ENCODE assay signal across 1 cellular context in the genomic region with DNA sequence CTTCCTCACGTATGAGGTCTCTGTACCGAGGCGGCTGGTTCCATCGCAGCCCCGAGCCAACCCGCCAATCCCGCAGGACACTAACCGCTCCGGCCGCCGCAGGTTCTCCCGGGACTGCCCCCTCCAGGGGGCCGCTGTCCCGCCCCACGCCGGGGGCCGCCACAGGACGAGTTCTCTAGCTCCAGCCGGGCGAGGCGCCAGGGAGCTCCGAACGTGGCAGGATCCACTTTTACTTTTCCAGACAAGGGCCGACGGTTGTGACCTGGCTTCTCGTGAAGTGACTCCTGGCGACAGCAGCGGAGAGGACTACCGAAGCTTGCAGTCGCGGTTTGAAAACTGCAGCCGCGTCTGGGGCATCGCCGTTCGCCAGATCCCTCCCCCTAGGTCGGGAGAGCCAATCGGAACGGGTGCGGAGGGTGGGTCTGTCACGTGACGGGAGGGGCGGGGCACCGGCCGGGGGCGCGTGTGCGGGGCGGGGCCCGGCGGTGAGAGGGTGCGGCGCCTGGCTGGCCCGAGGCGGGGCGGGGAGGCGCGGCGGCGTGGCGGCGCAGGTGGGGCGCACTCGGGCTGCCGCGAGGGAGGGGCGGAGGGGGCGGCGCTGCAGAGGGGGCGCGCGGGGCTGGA.
TF ChIP-seq lines count a peak whose summit lies in the region.

A gene (minus strand): TSS at position 331 of the 624 bp plus-strand sequence. CDS start 8,195 bp downstream, outside the sequence.

TF ChIP-seq in HepG2, 621 proteins besides CTCF, POLR2A, EP300 and RAD21 (continued from another document and continues in another):
- TF ChIP-seq, protein P1, sequence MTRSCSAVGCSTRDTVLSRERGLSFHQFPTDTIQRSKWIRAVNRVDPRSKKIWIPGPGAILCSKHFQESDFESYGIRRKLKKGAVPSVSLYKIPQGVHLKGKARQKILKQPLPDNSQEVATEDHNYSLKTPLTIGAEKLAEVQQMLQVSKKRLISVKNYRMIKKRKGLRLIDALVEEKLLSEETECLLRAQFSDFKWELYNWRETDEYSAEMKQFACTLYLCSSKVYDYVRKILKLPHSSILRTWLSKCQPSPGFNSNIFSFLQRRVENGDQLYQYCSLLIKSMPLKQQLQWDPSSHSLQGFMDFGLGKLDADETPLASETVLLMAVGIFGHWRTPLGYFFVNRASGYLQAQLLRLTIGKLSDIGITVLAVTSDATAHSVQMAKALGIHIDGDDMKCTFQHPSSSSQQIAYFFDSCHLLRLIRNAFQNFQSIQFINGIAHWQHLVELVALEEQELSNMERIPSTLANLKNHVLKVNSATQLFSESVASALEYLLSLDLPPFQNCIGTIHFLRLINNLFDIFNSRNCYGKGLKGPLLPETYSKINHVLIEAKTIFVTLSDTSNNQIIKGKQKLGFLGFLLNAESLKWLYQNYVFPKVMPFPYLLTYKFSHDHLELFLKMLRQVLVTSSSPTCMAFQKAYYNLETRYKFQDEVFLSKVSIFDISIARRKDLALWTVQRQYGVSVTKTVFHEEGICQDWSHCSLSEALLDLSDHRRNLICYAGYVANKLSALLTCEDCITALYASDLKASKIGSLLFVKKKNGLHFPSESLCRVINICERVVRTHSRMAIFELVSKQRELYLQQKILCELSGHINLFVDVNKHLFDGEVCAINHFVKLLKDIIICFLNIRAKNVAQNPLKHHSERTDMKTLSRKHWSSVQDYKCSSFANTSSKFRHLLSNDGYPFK (CRISPR knock-in tag; IDR thresholded peaks at IDR 0.05; ENCODE audit: borderline replicate concordance): peak; percentile 47; the same call in 1 of the 2 replicates
- no peak for TF ChIP-seq ZNF660 (CRISPR knock-in tag; IDR thresholded peaks at IDR 0.05; ENCODE audit: borderline replicate concordance, low read depth)
- TF ChIP-seq, protein P2, sequence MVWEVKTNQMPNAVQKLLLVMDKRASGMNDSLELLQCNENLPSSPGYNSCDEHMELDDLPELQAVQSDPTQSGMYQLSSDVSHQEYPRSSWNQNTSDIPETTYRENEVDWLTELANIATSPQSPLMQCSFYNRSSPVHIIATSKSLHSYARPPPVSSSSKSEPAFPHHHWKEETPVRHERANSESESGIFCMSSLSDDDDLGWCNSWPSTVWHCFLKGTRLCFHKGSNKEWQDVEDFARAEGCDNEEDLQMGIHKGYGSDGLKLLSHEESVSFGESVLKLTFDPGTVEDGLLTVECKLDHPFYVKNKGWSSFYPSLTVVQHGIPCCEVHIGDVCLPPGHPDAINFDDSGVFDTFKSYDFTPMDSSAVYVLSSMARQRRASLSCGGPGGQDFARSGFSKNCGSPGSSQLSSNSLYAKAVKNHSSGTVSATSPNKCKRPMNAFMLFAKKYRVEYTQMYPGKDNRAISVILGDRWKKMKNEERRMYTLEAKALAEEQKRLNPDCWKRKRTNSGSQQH (CRISPR knock-in tag; IDR thresholded peaks at IDR 0.05; ENCODE audit: low read depth): peak; percentile 62; the same call in 1 of the 2 replicates
- TF ChIP-seq JUNB (CRISPR knock-in tag; IDR thresholded peaks at IDR 0.05; ENCODE audit: borderline replicate concordance): no peak
- peak; percentile 44; the same call in 1 of the 2 replicates for TF ChIP-seq RBFOX2 (IDR thresholded peaks at IDR 0.05; ENCODE audit: low read depth, low read length)
- no peak for TF ChIP-seq ZNF225 (CRISPR knock-in tag; IDR thresholded peaks at IDR 0.05)
- TF ChIP-seq AHR (CRISPR knock-in tag; IDR thresholded peaks at IDR 0.05): 0 out of 2 replicates have a peak, but pooled peaks have one; percentile 11
- TF ChIP-seq, protein P3, sequence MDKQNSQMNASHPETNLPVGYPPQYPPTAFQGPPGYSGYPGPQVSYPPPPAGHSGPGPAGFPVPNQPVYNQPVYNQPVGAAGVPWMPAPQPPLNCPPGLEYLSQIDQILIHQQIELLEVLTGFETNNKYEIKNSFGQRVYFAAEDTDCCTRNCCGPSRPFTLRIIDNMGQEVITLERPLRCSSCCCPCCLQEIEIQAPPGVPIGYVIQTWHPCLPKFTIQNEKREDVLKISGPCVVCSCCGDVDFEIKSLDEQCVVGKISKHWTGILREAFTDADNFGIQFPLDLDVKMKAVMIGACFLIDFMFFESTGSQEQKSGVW (CRISPR knock-in tag; IDR thresholded peaks at IDR 0.05; ENCODE audit: borderline replicate concordance): no peak
- TF ChIP-seq RXRB (CRISPR knock-in tag; IDR thresholded peaks at IDR 0.05; ENCODE audit: borderline replicate concordance): 0 out of 2 replicates have a peak, but pooled peaks have one; percentile 18
- TF ChIP-seq ZNF720 (CRISPR knock-in tag; IDR thresholded peaks at IDR 0.05): no peak
- no peak for TF ChIP-seq ATF7 (IDR thresholded peaks at IDR 0.05)
- no peak for TF ChIP-seq ATF7 (CRISPR knock-in tag; IDR thresholded peaks at IDR 0.05)
- TF ChIP-seq ZNF572 (CRISPR knock-in tag; IDR thresholded peaks at IDR 0.05): 0 out of 2 replicates have a peak, but pooled peaks have one; percentile 67
- no peak; the same call in 1 of the 2 replicates for TF ChIP-seq NCOA1 (CRISPR knock-in tag; IDR thresholded peaks at IDR 0.05)
- TF ChIP-seq, protein P4, sequence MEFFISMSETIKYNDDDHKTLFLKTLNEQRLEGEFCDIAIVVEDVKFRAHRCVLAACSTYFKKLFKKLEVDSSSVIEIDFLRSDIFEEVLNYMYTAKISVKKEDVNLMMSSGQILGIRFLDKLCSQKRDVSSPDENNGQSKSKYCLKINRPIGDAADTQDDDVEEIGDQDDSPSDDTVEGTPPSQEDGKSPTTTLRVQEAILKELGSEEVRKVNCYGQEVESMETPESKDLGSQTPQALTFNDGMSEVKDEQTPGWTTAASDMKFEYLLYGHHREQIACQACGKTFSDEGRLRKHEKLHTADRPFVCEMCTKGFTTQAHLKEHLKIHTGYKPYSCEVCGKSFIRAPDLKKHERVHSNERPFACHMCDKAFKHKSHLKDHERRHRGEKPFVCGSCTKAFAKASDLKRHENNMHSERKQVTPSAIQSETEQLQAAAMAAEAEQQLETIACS (CRISPR knock-in tag; IDR thresholded peaks at IDR 0.05): no peak; the same call in 1 of the 2 replicates
- no peak for TF ChIP-seq NFE2L1 (CRISPR knock-in tag; IDR thresholded peaks at IDR 0.05; ENCODE audit: borderline replicate concordance)
- TF ChIP-seq, protein P5, sequence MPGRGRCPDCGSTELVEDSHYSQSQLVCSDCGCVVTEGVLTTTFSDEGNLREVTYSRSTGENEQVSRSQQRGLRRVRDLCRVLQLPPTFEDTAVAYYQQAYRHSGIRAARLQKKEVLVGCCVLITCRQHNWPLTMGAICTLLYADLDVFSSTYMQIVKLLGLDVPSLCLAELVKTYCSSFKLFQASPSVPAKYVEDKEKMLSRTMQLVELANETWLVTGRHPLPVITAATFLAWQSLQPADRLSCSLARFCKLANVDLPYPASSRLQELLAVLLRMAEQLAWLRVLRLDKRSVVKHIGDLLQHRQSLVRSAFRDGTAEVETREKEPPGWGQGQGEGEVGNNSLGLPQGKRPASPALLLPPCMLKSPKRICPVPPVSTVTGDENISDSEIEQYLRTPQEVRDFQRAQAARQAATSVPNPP (CRISPR knock-in tag; IDR thresholded peaks at IDR 0.05): no peak
- no peak for TF ChIP-seq MIER2 (CRISPR knock-in tag; IDR thresholded peaks at IDR 0.05)
- TF ChIP-seq ZNF543 (CRISPR knock-in tag; IDR thresholded peaks at IDR 0.05): no peak
- peak; percentile 22; the same call in 1 of the 2 replicates for TF ChIP-seq HOXA3 (CRISPR knock-in tag; IDR thresholded peaks at IDR 0.05)
- TF ChIP-seq, protein P6, sequence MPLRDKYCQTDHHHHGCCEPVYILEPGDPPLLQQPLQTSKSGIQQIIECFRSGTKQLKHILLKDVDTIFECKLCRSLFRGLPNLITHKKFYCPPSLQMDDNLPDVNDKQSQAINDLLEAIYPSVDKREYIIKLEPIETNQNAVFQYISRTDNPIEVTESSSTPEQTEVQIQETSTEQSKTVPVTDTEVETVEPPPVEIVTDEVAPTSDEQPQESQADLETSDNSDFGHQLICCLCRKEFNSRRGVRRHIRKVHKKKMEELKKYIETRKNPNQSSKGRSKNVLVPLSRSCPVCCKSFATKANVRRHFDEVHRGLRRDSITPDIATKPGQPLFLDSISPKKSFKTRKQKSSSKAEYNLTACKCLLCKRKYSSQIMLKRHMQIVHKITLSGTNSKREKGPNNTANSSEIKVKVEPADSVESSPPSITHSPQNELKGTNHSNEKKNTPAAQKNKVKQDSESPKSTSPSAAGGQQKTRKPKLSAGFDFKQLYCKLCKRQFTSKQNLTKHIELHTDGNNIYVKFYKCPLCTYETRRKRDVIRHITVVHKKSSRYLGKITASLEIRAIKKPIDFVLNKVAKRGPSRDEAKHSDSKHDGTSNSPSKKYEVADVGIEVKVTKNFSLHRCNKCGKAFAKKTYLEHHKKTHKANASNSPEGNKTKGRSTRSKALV (CRISPR knock-in tag; IDR thresholded peaks at IDR 0.05): peak; percentile 76; the same call in 1 of the 2 replicates
- TF ChIP-seq ZNF550 (CRISPR knock-in tag; IDR thresholded peaks at IDR 0.05; ENCODE audit: borderline replicate concordance): no peak
- TF ChIP-seq, protein P7, sequence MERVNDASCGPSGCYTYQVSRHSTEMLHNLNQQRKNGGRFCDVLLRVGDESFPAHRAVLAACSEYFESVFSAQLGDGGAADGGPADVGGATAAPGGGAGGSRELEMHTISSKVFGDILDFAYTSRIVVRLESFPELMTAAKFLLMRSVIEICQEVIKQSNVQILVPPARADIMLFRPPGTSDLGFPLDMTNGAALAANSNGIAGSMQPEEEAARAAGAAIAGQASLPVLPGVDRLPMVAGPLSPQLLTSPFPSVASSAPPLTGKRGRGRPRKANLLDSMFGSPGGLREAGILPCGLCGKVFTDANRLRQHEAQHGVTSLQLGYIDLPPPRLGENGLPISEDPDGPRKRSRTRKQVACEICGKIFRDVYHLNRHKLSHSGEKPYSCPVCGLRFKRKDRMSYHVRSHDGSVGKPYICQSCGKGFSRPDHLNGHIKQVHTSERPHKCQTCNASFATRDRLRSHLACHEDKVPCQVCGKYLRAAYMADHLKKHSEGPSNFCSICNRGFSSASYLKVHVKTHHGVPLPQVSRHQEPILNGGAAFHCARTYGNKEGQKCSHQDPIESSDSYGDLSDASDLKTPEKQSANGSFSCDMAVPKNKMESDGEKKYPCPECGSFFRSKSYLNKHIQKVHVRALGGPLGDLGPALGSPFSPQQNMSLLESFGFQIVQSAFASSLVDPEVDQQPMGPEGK (CRISPR knock-in tag; IDR thresholded peaks at IDR 0.05): peak; percentile 73
- peak; percentile 6; the same call in 1 of the 2 replicates for TF ChIP-seq MTA1 (CRISPR knock-in tag; IDR thresholded peaks at IDR 0.05; ENCODE audit: borderline replicate concordance)
- peak; percentile 38; the same call in 1 of the 2 replicates for TF ChIP-seq ELF1 (CRISPR knock-in tag; IDR thresholded peaks at IDR 0.05)
- TF ChIP-seq FIP1L1 (IDR thresholded peaks at IDR 0.05; ENCODE audit: borderline replicate concordance, insufficient read depth, low read depth, low read length): no peak
- peak; percentile 57; the same call in 1 of the 2 replicates for TF ChIP-seq ZNF383 (CRISPR knock-in tag; IDR thresholded peaks at IDR 0.05; ENCODE audit: borderline replicate concordance)
- TF ChIP-seq ZBTB8A (CRISPR knock-in tag; IDR thresholded peaks at IDR 0.05; ENCODE audit: borderline replicate concordance, low read depth): no peak; the same call in 1 of the 2 replicates
- TF ChIP-seq, protein P8, sequence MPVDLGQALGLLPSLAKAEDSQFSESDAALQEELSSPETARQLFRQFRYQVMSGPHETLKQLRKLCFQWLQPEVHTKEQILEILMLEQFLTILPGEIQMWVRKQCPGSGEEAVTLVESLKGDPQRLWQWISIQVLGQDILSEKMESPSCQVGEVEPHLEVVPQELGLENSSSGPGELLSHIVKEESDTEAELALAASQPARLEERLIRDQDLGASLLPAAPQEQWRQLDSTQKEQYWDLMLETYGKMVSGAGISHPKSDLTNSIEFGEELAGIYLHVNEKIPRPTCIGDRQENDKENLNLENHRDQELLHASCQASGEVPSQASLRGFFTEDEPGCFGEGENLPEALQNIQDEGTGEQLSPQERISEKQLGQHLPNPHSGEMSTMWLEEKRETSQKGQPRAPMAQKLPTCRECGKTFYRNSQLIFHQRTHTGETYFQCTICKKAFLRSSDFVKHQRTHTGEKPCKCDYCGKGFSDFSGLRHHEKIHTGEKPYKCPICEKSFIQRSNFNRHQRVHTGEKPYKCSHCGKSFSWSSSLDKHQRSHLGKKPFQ (CRISPR knock-in tag; IDR thresholded peaks at IDR 0.05; ENCODE audit: insufficient replicate concordance): no peak
- TF ChIP-seq ERF (CRISPR knock-in tag; IDR thresholded peaks at IDR 0.05): no peak
- peak; percentile 83; the same call in 1 of the 2 replicates for TF ChIP-seq MEIS1 (CRISPR knock-in tag; IDR thresholded peaks at IDR 0.05; ENCODE audit: borderline replicate concordance)
- 0 out of 2 replicates have a peak, but pooled peaks have one; percentile 24 for TF ChIP-seq ZNF205 (CRISPR knock-in tag; IDR thresholded peaks at IDR 0.05)
- TF ChIP-seq CREM (IDR thresholded peaks at IDR 0.05): no peak
- TF ChIP-seq CREM (CRISPR knock-in tag; IDR thresholded peaks at IDR 0.05): 0 out of 2 replicates have a peak, but pooled peaks have one; percentile 14
- peak; percentile 47; the same call in 1 of the 2 replicates for TF ChIP-seq BRD4 (CRISPR knock-in tag; IDR thresholded peaks at IDR 0.05)
- TF ChIP-seq TAF15 (IDR thresholded peaks at IDR 0.05; ENCODE audit: low read depth, low read length, poor library complexity, severe bottlenecking): no peak
- no peak for TF ChIP-seq NFRKB (IDR thresholded peaks at IDR 0.05)
- no peak for TF ChIP-seq ZBTB7A (CRISPR knock-in tag; IDR thresholded peaks at IDR 0.05)
- peak; percentile 23; the same call in 1 of the 2 replicates for TF ChIP-seq THAP11 (CRISPR knock-in tag; IDR thresholded peaks at IDR 0.05)
- TF ChIP-seq, protein P9, sequence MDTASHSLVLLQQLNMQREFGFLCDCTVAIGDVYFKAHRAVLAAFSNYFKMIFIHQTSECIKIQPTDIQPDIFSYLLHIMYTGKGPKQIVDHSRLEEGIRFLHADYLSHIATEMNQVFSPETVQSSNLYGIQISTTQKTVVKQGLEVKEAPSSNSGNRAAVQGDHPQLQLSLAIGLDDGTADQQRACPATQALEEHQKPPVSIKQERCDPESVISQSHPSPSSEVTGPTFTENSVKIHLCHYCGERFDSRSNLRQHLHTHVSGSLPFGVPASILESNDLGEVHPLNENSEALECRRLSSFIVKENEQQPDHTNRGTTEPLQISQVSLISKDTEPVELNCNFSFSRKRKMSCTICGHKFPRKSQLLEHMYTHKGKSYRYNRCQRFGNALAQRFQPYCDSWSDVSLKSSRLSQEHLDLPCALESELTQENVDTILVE (CRISPR knock-in tag; IDR thresholded peaks at IDR 0.05): no peak; the same call in 1 of the 2 replicates
- TF ChIP-seq, protein P10, sequence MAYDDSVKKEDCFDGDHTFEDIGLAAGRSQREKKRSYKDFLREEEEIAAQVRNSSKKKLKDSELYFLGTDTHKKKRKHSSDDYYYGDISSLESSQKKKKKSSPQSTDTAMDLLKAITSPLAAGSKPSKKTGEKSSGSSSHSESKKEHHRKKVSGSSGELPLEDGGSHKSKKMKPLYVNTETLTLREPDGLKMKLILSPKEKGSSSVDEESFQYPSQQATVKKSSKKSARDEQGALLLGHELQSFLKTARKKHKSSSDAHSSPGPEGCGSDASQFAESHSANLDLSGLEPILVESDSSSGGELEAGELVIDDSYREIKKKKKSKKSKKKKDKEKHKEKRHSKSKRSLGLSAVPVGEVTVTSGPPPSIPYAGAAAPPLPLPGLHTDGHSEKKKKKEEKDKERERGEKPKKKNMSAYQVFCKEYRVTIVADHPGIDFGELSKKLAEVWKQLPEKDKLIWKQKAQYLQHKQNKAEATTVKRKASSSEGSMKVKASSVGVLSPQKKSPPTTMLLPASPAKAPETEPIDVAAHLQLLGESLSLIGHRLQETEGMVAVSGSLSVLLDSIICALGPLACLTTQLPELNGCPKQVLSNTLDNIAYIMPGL (CRISPR knock-in tag; IDR thresholded peaks at IDR 0.05; ENCODE audit: borderline replicate concordance in 1 of 2, low read depth in 1 of 2): peak; percentile 60 to 61; a peak in 3 of 4 replicates
